2 cellular contexts compared by ENCODE assay signal in the genomic region with DNA sequence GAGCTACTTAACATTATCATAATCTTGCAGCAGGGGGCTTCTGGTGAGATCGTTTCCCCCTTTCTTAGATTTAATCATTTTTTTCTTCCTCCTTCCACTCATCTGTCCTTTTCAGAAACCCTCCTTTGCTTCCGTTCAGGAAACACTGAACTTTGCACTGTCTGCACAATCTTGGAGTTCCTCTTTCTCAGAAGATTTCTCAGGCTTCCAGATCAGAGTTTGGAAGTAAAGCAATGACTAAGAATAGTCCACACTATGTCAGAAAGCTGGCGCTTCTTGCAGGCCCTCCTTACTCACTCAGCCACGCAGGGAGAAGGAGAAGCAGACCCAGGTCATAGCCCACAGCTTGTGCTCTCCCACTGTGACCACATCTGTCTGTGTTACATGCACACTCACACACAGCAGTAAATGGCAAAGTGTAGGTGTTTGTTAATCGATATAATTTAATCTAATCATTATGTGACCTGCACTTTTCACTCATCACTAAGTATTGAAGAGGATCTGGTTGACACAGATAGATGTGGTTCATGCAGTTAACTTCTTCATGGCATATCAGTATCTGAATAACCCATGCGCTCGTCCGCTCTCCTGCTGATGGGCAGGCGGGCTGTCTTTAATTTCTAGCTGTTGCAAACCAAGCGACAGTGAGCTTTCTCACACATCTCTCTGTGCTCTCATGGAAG.
TF ChIP-seq lines count a peak whose summit lies in the region.

No MANE protein-coding gene starts in this region.

TF ChIP-seq in A549, 52 proteins besides CTCF, POLR2A, EP300 and RAD21 (continued from another document):
- TF ChIP-seq, protein P1, sequence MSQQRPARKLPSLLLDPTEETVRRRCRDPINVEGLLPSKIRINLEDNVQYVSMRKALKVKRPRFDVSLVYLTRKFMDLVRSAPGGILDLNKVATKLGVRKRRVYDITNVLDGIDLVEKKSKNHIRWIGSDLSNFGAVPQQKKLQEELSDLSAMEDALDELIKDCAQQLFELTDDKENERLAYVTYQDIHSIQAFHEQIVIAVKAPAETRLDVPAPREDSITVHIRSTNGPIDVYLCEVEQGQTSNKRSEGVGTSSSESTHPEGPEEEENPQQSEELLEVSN (IDR thresholded peaks at IDR 0.05; ENCODE audit: borderline replicate concordance, low read depth) = no peak
- TF ChIP-seq FOSL2 (IDR thresholded peaks at IDR 0.05) (no peak), FOSL2 (CRISPR knock-in tag; IDR thresholded peaks at IDR 0.05) (no peak), HOXA7 (CRISPR knock-in tag; IDR thresholded peaks at IDR 0.05) (no peak), NPAS2 (CRISPR knock-in tag; IDR thresholded peaks at IDR 0.05; ENCODE audit: borderline replicate concordance) (no peak), HDAC2 (IDR thresholded peaks at IDR 0.05) (no peak), FOXS1 (CRISPR knock-in tag; IDR thresholded peaks at IDR 0.05) (no peak), ESRRA (IDR thresholded peaks at IDR 0.05; ENCODE audit: borderline replicate concordance, low read length) (no peak), MAZ (IDR thresholded peaks at IDR 0.05; ENCODE audit: borderline replicate concordance, low read depth, low read length) (no peak), MYC (IDR thresholded peaks at IDR 0.05; ENCODE audit: borderline replicate concordance, low read length) (no peak)
- TF ChIP-seq, protein P2, sequence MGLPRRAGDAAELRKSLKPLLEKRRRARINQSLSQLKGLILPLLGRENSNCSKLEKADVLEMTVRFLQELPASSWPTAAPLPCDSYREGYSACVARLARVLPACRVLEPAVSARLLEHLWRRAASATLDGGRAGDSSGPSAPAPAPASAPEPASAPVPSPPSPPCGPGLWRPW (IDR thresholded peaks at IDR 0.05) = no peak
- TF ChIP-seq, protein P3, sequence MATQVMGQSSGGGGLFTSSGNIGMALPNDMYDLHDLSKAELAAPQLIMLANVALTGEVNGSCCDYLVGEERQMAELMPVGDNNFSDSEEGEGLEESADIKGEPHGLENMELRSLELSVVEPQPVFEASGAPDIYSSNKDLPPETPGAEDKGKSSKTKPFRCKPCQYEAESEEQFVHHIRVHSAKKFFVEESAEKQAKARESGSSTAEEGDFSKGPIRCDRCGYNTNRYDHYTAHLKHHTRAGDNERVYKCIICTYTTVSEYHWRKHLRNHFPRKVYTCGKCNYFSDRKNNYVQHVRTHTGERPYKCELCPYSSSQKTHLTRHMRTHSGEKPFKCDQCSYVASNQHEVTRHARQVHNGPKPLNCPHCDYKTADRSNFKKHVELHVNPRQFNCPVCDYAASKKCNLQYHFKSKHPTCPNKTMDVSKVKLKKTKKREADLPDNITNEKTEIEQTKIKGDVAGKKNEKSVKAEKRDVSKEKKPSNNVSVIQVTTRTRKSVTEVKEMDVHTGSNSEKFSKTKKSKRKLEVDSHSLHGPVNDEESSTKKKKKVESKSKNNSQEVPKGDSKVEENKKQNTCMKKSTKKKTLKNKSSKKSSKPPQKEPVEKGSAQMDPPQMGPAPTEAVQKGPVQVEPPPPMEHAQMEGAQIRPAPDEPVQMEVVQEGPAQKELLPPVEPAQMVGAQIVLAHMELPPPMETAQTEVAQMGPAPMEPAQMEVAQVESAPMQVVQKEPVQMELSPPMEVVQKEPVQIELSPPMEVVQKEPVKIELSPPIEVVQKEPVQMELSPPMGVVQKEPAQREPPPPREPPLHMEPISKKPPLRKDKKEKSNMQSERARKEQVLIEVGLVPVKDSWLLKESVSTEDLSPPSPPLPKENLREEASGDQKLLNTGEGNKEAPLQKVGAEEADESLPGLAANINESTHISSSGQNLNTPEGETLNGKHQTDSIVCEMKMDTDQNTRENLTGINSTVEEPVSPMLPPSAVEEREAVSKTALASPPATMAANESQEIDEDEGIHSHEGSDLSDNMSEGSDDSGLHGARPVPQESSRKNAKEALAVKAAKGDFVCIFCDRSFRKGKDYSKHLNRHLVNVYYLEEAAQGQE (IDR thresholded peaks at IDR 0.05) = no peak

TF ChIP-seq in SK-N-SH, 30 proteins besides CTCF, POLR2A, EP300 and RAD21 (continued from another document):
- TF ChIP-seq, protein P4, sequence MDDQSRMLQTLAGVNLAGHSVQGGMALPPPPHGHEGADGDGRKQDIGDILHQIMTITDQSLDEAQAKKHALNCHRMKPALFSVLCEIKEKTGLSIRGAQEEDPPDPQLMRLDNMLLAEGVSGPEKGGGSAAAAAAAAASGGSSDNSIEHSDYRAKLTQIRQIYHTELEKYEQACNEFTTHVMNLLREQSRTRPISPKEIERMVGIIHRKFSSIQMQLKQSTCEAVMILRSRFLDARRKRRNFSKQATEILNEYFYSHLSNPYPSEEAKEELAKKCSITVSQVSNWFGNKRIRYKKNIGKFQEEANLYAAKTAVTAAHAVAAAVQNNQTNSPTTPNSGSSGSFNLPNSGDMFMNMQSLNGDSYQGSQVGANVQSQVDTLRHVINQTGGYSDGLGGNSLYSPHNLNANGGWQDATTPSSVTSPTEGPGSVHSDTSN (IDR thresholded peaks at IDR 0.05) = no peak
- TF ChIP-seq, protein P5, sequence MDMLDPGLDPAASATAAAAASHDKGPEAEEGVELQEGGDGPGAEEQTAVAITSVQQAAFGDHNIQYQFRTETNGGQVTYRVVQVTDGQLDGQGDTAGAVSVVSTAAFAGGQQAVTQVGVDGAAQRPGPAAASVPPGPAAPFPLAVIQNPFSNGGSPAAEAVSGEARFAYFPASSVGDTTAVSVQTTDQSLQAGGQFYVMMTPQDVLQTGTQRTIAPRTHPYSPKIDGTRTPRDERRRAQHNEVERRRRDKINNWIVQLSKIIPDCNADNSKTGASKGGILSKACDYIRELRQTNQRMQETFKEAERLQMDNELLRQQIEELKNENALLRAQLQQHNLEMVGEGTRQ (IDR thresholded peaks at IDR 0.05; ENCODE audit: borderline replicate concordance, low read depth, low read length) = no peak
- TF ChIP-seq, protein P6, sequence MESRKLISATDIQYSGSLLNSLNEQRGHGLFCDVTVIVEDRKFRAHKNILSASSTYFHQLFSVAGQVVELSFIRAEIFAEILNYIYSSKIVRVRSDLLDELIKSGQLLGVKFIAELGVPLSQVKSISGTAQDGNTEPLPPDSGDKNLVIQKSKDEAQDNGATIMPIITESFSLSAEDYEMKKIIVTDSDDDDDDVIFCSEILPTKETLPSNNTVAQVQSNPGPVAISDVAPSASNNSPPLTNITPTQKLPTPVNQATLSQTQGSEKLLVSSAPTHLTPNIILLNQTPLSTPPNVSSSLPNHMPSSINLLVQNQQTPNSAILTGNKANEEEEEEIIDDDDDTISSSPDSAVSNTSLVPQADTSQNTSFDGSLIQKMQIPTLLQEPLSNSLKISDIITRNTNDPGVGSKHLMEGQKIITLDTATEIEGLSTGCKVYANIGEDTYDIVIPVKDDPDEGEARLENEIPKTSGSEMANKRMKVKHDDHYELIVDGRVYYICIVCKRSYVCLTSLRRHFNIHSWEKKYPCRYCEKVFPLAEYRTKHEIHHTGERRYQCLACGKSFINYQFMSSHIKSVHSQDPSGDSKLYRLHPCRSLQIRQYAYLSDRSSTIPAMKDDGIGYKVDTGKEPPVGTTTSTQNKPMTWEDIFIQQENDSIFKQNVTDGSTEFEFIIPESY (IDR thresholded peaks at IDR 0.05; ENCODE audit: borderline replicate concordance, low read depth) = no peak
